2 cellular contexts compared by ENCODE assay signal in the genomic region with DNA sequence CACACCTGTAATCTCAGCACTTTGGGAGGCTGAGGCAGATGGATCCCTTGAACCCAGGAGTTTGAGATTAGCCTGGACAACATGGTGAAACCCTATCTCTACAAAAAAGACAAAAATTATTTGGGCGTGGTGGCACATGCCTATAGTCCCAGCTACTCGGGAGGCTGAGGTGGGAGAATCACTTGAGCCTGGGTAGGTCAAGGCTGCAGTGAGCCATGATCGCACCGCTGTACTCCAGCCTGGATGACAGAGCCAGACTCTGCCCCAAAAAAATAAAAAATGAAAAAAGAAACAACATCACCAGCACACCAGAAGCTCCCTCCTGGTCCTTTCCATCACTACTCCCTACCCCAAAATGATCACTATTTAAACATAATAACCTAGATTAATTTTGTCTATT.
TF ChIP-seq lines count a peak whose summit lies in the region.

No MANE protein-coding gene starts in this region.

TF ChIP-seq in A549, 52 proteins besides CTCF, POLR2A, EP300 and RAD21:
- TF ChIP-seq EHF (CRISPR knock-in tag; IDR thresholded peaks at IDR 0.05), result no peak
- no peak for TF ChIP-seq ZFP36 (IDR thresholded peaks at IDR 0.05; ENCODE audit: borderline replicate concordance, partially characterized antibody)
- no peak for TF ChIP-seq PHF8 (IDR thresholded peaks at IDR 0.05; ENCODE audit: borderline replicate concordance, low read depth)
- TF ChIP-seq, protein P1, sequence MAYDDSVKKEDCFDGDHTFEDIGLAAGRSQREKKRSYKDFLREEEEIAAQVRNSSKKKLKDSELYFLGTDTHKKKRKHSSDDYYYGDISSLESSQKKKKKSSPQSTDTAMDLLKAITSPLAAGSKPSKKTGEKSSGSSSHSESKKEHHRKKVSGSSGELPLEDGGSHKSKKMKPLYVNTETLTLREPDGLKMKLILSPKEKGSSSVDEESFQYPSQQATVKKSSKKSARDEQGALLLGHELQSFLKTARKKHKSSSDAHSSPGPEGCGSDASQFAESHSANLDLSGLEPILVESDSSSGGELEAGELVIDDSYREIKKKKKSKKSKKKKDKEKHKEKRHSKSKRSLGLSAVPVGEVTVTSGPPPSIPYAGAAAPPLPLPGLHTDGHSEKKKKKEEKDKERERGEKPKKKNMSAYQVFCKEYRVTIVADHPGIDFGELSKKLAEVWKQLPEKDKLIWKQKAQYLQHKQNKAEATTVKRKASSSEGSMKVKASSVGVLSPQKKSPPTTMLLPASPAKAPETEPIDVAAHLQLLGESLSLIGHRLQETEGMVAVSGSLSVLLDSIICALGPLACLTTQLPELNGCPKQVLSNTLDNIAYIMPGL (CRISPR knock-in tag; IDR thresholded peaks at IDR 0.05; ENCODE audit: borderline replicate concordance), result no peak
- TF ChIP-seq, protein P2, sequence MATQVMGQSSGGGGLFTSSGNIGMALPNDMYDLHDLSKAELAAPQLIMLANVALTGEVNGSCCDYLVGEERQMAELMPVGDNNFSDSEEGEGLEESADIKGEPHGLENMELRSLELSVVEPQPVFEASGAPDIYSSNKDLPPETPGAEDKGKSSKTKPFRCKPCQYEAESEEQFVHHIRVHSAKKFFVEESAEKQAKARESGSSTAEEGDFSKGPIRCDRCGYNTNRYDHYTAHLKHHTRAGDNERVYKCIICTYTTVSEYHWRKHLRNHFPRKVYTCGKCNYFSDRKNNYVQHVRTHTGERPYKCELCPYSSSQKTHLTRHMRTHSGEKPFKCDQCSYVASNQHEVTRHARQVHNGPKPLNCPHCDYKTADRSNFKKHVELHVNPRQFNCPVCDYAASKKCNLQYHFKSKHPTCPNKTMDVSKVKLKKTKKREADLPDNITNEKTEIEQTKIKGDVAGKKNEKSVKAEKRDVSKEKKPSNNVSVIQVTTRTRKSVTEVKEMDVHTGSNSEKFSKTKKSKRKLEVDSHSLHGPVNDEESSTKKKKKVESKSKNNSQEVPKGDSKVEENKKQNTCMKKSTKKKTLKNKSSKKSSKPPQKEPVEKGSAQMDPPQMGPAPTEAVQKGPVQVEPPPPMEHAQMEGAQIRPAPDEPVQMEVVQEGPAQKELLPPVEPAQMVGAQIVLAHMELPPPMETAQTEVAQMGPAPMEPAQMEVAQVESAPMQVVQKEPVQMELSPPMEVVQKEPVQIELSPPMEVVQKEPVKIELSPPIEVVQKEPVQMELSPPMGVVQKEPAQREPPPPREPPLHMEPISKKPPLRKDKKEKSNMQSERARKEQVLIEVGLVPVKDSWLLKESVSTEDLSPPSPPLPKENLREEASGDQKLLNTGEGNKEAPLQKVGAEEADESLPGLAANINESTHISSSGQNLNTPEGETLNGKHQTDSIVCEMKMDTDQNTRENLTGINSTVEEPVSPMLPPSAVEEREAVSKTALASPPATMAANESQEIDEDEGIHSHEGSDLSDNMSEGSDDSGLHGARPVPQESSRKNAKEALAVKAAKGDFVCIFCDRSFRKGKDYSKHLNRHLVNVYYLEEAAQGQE (IDR thresholded peaks at IDR 0.05), result no peak

TF ChIP-seq in GM23338, 12 proteins besides CTCF, POLR2A, EP300 and RAD21:
- TF ChIP-seq EZH2phosphoT487 (IDR thresholded peaks at IDR 0.05; ENCODE audit: unreplicated experiment), result no peak
- no peak for TF ChIP-seq ZNF114 (CRISPR knock-in tag; IDR thresholded peaks at IDR 0.05)
- TF ChIP-seq, protein P2 (IDR thresholded peaks at IDR 0.05; ENCODE audit: unreplicated experiment), result no peak
- no peak for TF ChIP-seq EZH2 (IDR thresholded peaks at IDR 0.05; ENCODE audit: low read depth, unreplicated experiment)
- TF ChIP-seq, protein P3, sequence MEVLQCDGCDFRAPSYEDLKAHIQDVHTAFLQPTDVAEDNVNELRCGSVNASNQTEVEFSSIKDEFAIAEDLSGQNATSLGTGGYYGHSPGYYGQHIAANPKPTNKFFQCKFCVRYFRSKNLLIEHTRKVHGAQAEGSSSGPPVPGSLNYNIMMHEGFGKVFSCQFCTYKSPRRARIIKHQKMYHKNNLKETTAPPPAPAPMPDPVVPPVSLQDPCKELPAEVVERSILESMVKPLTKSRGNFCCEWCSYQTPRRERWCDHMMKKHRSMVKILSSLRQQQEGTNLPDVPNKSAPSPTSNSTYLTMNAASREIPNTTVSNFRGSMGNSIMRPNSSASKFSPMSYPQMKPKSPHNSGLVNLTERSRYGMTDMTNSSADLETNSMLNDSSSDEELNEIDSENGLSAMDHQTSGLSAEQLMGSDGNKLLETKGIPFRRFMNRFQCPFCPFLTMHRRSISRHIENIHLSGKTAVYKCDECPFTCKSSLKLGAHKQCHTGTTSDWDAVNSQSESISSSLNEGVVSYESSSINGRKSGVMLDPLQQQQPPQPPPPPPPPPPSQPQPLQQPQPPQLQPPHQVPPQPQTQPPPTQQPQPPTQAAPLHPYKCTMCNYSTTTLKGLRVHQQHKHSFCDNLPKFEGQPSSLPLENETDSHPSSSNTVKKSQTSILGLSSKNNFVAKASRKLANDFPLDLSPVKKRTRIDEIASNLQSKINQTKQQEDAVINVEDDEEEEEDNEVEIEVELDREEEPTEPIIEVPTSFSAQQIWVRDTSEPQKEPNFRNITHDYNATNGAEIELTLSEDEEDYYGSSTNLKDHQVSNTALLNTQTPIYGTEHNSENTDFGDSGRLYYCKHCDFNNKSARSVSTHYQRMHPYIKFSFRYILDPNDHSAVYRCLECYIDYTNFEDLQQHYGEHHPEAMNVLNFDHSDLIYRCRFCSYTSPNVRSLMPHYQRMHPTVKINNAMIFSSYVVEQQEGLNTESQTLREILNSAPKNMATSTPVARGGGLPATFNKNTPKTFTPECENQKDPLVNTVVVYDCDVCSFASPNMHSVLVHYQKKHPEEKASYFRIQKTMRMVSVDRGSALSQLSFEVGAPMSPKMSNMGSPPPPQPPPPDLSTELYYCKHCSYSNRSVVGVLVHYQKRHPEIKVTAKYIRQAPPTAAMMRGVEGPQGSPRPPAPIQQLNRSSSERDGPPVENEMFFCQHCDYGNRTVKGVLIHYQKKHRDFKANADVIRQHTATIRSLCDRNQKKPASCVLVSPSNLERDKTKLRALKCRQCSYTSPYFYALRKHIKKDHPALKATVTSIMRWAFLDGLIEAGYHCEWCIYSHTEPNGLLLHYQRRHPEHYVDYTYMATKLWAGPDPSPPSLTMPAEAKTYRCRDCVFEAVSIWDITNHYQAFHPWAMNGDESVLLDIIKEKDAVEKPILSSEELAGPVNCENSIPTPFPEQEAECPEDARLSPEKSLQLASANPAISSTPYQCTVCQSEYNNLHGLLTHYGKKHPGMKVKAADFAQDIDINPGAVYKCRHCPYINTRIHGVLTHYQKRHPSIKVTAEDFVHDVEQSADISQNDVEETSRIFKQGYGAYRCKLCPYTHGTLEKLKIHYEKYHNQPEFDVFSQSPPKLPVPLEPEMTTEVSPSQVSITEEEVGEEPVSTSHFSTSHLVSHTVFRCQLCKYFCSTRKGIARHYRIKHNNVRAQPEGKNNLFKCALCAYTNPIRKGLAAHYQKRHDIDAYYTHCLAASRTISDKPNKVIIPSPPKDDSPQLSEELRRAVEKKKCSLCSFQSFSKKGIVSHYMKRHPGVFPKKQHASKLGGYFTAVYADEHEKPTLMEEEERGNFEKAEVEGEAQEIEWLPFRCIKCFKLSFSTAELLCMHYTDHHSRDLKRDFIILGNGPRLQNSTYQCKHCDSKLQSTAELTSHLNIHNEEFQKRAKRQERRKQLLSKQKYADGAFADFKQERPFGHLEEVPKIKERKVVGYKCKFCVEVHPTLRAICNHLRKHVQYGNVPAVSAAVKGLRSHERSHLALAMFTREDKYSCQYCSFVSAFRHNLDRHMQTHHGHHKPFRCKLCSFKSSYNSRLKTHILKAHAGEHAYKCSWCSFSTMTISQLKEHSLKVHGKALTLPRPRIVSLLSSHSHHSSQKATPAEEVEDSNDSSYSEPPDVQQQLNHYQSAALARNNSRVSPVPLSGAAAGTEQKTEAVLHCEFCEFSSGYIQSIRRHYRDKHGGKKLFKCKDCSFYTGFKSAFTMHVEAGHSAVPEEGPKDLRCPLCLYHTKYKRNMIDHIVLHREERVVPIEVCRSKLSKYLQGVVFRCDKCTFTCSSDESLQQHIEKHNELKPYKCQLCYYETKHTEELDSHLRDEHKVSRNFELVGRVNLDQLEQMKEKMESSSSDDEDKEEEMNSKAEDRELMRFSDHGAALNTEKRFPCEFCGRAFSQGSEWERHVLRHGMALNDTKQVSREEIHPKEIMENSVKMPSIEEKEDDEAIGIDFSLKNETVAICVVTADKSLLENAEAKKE (CRISPR knock-in tag; IDR thresholded peaks at IDR 0.05), result no peak
- no peak for TF ChIP-seq POLR2AphosphoS5 (IDR thresholded peaks at IDR 0.05; ENCODE audit: low read depth)
- no peak for TF ChIP-seq CREB1 (CRISPR knock-in tag; IDR thresholded peaks at IDR 0.05; ENCODE audit: low read depth)
- TF ChIP-seq, protein P4, sequence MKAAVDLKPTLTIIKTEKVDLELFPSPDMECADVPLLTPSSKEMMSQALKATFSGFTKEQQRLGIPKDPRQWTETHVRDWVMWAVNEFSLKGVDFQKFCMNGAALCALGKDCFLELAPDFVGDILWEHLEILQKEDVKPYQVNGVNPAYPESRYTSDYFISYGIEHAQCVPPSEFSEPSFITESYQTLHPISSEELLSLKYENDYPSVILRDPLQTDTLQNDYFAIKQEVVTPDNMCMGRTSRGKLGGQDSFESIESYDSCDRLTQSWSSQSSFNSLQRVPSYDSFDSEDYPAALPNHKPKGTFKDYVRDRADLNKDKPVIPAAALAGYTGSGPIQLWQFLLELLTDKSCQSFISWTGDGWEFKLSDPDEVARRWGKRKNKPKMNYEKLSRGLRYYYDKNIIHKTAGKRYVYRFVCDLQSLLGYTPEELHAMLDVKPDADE (IDR thresholded peaks at IDR 0.05), result no peak
- TF ChIP-seq NANOG (IDR thresholded peaks at IDR 0.05; ENCODE audit: borderline replicate concordance), result no peak
- TF ChIP-seq JUNB (IDR thresholded peaks at IDR 0.05; ENCODE audit: unreplicated experiment), result no peak
